In the genomic region with DNA sequence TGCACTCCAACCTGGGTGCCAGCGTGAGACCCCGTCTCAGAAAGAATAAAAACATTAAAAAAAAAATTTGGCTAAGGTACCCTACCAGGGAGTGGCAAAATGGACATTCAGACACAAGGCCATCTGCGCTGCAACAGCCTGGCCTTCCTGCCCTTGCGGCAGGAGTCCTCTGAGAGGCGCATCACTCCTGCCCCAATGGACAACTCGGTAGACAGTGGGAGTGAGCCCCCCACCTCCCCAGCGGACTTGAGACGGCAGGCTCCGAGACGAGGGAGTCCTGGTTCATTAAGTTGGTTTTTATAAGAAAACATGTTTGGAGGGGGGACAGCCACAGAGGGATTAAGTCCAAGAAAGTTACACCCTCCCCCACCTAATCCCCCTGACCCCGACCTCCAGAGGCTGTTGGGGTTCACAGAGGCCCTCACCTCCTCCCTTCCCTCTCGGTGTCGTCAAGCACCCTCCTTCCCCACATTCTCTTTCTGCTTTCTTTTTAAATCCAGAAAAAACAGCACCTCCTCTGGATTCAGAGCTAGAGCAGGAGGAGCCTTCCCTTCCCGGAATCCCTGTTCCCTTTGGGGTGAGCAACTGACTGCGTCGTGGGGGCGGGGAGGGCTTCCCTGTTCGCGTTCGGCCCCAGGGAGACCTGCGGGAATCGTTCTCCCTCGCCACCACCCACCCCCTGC, we compare ENCODE assay signal across 8 cellular contexts. TPM values are rescaled to one million over a fixed set of nuclear protein-coding genes. Genes with fewer than 3 reads are reported as not detected.
DNase-seq lines count a peak whose midpoint lies in the region; ATAC-seq, FAIRE-seq and TF ChIP-seq lines count a peak whose summit lies in the region.

No MANE protein-coding gene starts in this region.

- CTCF ChIA-PET in activated CD8-positive, alpha-beta T cell treated with anti-CD3 and anti-CD28 coated beads for 36 hours (lab: Charles Lee), result interaction anchor here (1.0 to 7.1 kb wide), 7 partner anchors 8 to 80 kb away, joined by 3 to 44 read pairs (median 3); a partner anchor contains a TSS

- peaks cover 56% of the 10 kb centered on the region for H3K4me1 Mint-ChIP-seq in activated CD8-positive, alpha-beta T cell treated with anti-CD3 and anti-CD28 coated beads for 36 hours (ENCODE audit: low read depth)

- no peaks in the 10 kb centered on the region for H3K27me3 Mint-ChIP-seq in activated CD8-positive, alpha-beta T cell treated with anti-CD3 and anti-CD28 coated beads for 36 hours

- POLR2A ChIA-PET in activated CD8-positive, alpha-beta T cell treated with anti-CD3 and anti-CD28 coated beads for 36 hours (lab: Charles Lee), result interaction anchor here (0.5 to 3.4 kb wide), 6 partner anchors 26 to 567 kb away, joined by 3 to 40 read pairs (median 7); a partner anchor contains a TSS

- H3K9me3 ChIP-seq in skeletal muscle tissue (ENCODE audit: control insufficient read depth in 3 of 3, low read length in 3 of 3), result no peaks in the 10 kb centered on the region

- H3K27ac Mint-ChIP-seq in activated CD8-positive, alpha-beta T cell treated with anti-CD3 and anti-CD28 coated beads for 36 hours, result peak overlapping the region; percentile 97

- H3K4me1 ChIP-seq in skeletal muscle tissue (ENCODE audit: control insufficient read depth in 3 of 3, insufficient read depth in 3 of 3, low read length in 3 of 3), result peaks cover 40 to 53% (median 50%) of the 10 kb centered on the region in 3 donors

- H3K27ac ChIP-seq in skeletal muscle tissue (ENCODE audit: low read depth, low read length), result peak overlapping the region; percentile 98

- intact Hi-C loops in activated CD8-positive, alpha-beta T cell treated with anti-CD3 and anti-CD28 coated beads for 36 hours (cut with micrococcal nuclease), result loop anchor here (2.0 kb wide), 1 partner anchor 79 kb away; a partner anchor contains a TSS
- intact Hi-C loops in left ventricle myocardium superior (cut with micrococcal nuclease), result no loop called here

- H3K36me3 ChIP-seq in skeletal muscle tissue (ENCODE audit: control insufficient read depth in 3 of 3, insufficient read depth in 3 of 3, low read length in 3 of 3), result peaks cover 7 to 11% (median 11%) of the 10 kb centered on the region in 3 donors

- no peaks in the 10 kb centered on the region for H3K9me3 Mint-ChIP-seq in activated CD8-positive, alpha-beta T cell treated with anti-CD3 and anti-CD28 coated beads for 36 hours

- H3K27me3 ChIP-seq in skeletal muscle tissue (ENCODE audit: control insufficient read depth in 3 of 3, insufficient read depth in 3 of 3, low read length in 3 of 3), result peaks cover 0 to 7% (median 3%) of the 10 kb centered on the region in 3 donors

- TF ChIP-seq CTCF in activated CD8-positive, alpha-beta T cell treated with anti-CD3 and anti-CD28 coated beads for 36 hours (IDR thresholded peaks at IDR 0.05), result no peak
- TF ChIP-seq CTCF in D721Med (IDR thresholded peaks at IDR 0.05; ENCODE audit: insufficient read depth, missing control alignments), result no peak

- FAIRE-seq in D721Med (lab: Jason Lieb, UNC), result no peak

- H3K36me3 Mint-ChIP-seq in activated CD8-positive, alpha-beta T cell treated with anti-CD3 and anti-CD28 coated beads for 36 hours (ENCODE audit: low read depth), result peaks cover 25% of the 10 kb centered on the region

- no peak for ATAC-seq in activated CD8-positive, alpha-beta T cell treated with anti-CD3 and anti-CD28 coated beads for 36 hours
- ATAC-seq in left ventricle myocardium superior (no peak), HG02938 (IDR thresholded peaks at IDR 0.05; ENCODE audit: unreplicated experiment) (no peak), HG02970 (IDR thresholded peaks at IDR 0.05; ENCODE audit: low FRiP score, unreplicated experiment) (no peak)

- H3K9ac ChIP-seq in skeletal muscle tissue (ENCODE audit: low read depth in 1 of 3, low read length in 3 of 3), result peak overlapping the region; percentile 88 to 99 (median 92)

- peak overlapping the region; percentile 82 for H3K4me3 Mint-ChIP-seq in activated CD8-positive, alpha-beta T cell treated with anti-CD3 and anti-CD28 coated beads for 36 hours

- DNase-seq in activated T-cell treated with anti-CD3 and anti-CD28 coated beads, Interleukin-2, amount 50 U/mL, for 1 hour, result peak; percentile 44
- no peak for DNase-seq in activated T-cell treated with anti-CD3 and anti-CD28 coated beads for 4 hours
- DNase-seq in activated CD8-positive, alpha-beta T cell treated with anti-CD3 and anti-CD28 coated beads for 36 hours, result no peak
- DNase-seq in left ventricle myocardium superior, result peak; percentile 51
- no peak for DNase-seq in D721Med (ENCODE audit: insufficient read length, low spot score)

- peak overlapping the region; percentile 78 to 93 (median 90) for H3K4me3 ChIP-seq in skeletal muscle tissue (ENCODE audit: low read length in 3 of 3)

RNA-seq across cellular contexts. Expression of a gene that starts 1.8 kb away (rescaled TPM):
- 10 to 100 TPM; 46.0 to 46.4 TPM for total RNA-seq in activated CD8-positive, alpha-beta T cell treated with anti-CD3 and anti-CD28 coated beads for 36 hours
- total RNA-seq in left ventricle myocardium superior, result 6.4 TPM
- total RNA-seq in skeletal muscle tissue, result 21.4 TPM

RNA-seq across cellular contexts. Expression of a gene that starts 24.6 kb away (rescaled TPM):
- 1 to 10 TPM; 2.9 to 3.1 TPM for total RNA-seq in activated CD8-positive, alpha-beta T cell treated with anti-CD3 and anti-CD28 coated beads for 36 hours
- total RNA-seq in left ventricle myocardium superior, result 6.3 TPM
- total RNA-seq in skeletal muscle tissue, result 7.3 TPM

Comparison
In these comparisons a context has a peak if more than half of its experiments do, and no peak if none do; other contexts are left out.
1. DNase-seq: peak in activated T-cell treated with anti-CD3 and anti-CD28 coated beads, Interleukin-2, amount 50 U/mL, for 1 hour (single experiment) and left ventricle myocardium superior (single experiment); none in activated T-cell treated with anti-CD3 and anti-CD28 coated beads for 4 hours (single experiment), activated CD8-positive, alpha-beta T cell treated with anti-CD3 and anti-CD28 coated beads for 36 hours (single experiment) and D721Med (single experiment).